22 cellular contexts compared by ENCODE assay signal in genomic region chr12:10115311-10115710, GRCh38. TPM values are rescaled to one million over a fixed set of nuclear protein-coding genes. Genes with fewer than 3 reads are reported as not detected.
DNase-seq lines count a peak whose midpoint lies in the region; ATAC-seq and TF ChIP-seq lines count a peak whose summit lies in the region.
"Had no signal": no experiment of that assay in that cellular context is flagged by ENCODE, and none has a peak within 500 bp of the region (broad histone marks: within the 10 kb centered on the region; RNA-seq: fewer than 3 reads in every experiment).

No MANE protein-coding gene starts in this region.

- H3K4me3 Mint-ChIP-seq in dendritic cell treated with granulocyte-macrophage colony-stimulating factor and Interleukin-4, amounts not matched to agents 40 ng/mL and 50 ng/mL, for 4 days = no peak overlapping the region
- no peak overlapping the region for H3K4me3 Mint-ChIP-seq in progenitor cell of endocrine pancreas (ENCODE audit: low read depth)
- H3K4me3 Mint-ChIP-seq: CD14-positive monocyte; CD4-positive, alpha-beta T cell had no signal

- peaks cover 46% of the 10 kb centered on the region for H3K4me1 Mint-ChIP-seq in dendritic cell treated with granulocyte-macrophage colony-stimulating factor and Interleukin-4, amounts not matched to agents 40 ng/mL and 50 ng/mL, for 4 days (ENCODE audit: low read depth)
- H3K4me1 Mint-ChIP-seq in progenitor cell of endocrine pancreas (ENCODE audit: low read depth) = no peaks in the 10 kb centered on the region

- H3K9me3 Mint-ChIP-seq in dendritic cell treated with granulocyte-macrophage colony-stimulating factor and Interleukin-4, amounts not matched to agents 40 ng/mL and 50 ng/mL, for 4 days = peaks cover 16% of the 10 kb centered on the region
- H3K9me3 Mint-ChIP-seq in progenitor cell of endocrine pancreas (ENCODE audit: low read depth) = peaks cover 18% of the 10 kb centered on the region

- TF ChIP-seq CTCF in progenitor cell of endocrine pancreas (IDR thresholded peaks at IDR 0.05; ENCODE audit: unreplicated experiment) = no peak

- H3K27me3 Mint-ChIP-seq in dendritic cell treated with granulocyte-macrophage colony-stimulating factor and Interleukin-4, amounts not matched to agents 40 ng/mL and 50 ng/mL, for 4 days = no peaks in the 10 kb centered on the region
- no peaks in the 10 kb centered on the region for H3K27me3 Mint-ChIP-seq in progenitor cell of endocrine pancreas

- H3K27ac Mint-ChIP-seq in dendritic cell treated with granulocyte-macrophage colony-stimulating factor and Interleukin-4, amounts not matched to agents 40 ng/mL and 50 ng/mL, for 4 days = peak overlapping the region; percentile 47
- peak overlapping the region; percentile 6 for H3K27ac Mint-ChIP-seq in progenitor cell of endocrine pancreas
- H3K27ac Mint-ChIP-seq: CD4-positive, alpha-beta T cell; HFFc6 had no signal

- intact Hi-C loops in dendritic cell treated with granulocyte-macrophage colony-stimulating factor and Interleukin-4, amounts not matched to agents 40 ng/mL and 50 ng/mL, for 4 days (cut with micrococcal nuclease) = no loop called here

- peak; percentile 36 for DNase-seq in NCI-H146 (lab: John Stamatoyannopoulos, UW)
- no peak for DNase-seq in progenitor cell of endocrine pancreas (ENCODE audit: low spot score, unreplicated experiment)
- no peak for DNase-seq in NCI-H2029 (lab: John Stamatoyannopoulos, UW)
- DNase-seq: 8988T; ACHN; AML-193; BE2C; Calu3; CD4-positive, alpha-beta T cell; COR-L47; DMS53; DMS79 treated with DMSO at 0.1 percent for 48 hours; GF-D8; GOT3; HFFc6 had no signal

- peaks cover 85% of the 10 kb centered on the region for H3K36me3 Mint-ChIP-seq in dendritic cell treated with granulocyte-macrophage colony-stimulating factor and Interleukin-4, amounts not matched to agents 40 ng/mL and 50 ng/mL, for 4 days (ENCODE audit: low read depth)
- no peaks in the 10 kb centered on the region for H3K36me3 Mint-ChIP-seq in progenitor cell of endocrine pancreas (ENCODE audit: insufficient read depth)

- ATAC-seq in GM21360 (IDR thresholded peaks at IDR 0.05; ENCODE audit: unreplicated experiment) (no peak), GM18511 (IDR thresholded peaks at IDR 0.05; ENCODE audit: unreplicated experiment) (no peak)
- ATAC-seq: A549 had no signal

RNA-seq across cellular contexts. Expression of gene CLEC7A, which starts 14.7 kb away (rescaled TPM):
- not detected in 2 replicates for total RNA-seq in progenitor cell of endocrine pancreas
- total RNA-seq: Daoy, G401, HFFc6 had no signal

RNA-seq across cellular contexts. Expression of gene CLEC1A, which starts 16.5 kb away (rescaled TPM):
- total RNA-seq in progenitor cell of endocrine pancreas = not detected in 2 replicates
- total RNA-seq: Calu3; CD4-positive, alpha-beta T cell; G401 had no signal

RNA-seq across cellular contexts. Expression of gene OLR1, which starts 56.6 kb away (rescaled TPM):
- total RNA-seq in progenitor cell of endocrine pancreas = not detected in 2 replicates
- total RNA-seq: Calu3; CD4-positive, alpha-beta T cell had no signal
